In genomic region chr3:169880565-169881250, GRCh38 we compare ENCODE assay signal across 2 cellular contexts.
TF ChIP-seq lines count a peak whose summit lies in the region.

No MANE protein-coding gene starts in this region.

TF ChIP-seq in GM12878, 131 proteins besides CTCF, POLR2A, EP300 and RAD21:
- TF ChIP-seq RAD51 (IDR thresholded peaks at IDR 0.05): peak; percentile 71; the same call in 1 of the 2 replicates
- 0 out of 4 replicates have a peak, but pooled peaks of 1 of the 2 experiments have one; percentile 16 for TF ChIP-seq BHLHE40 (IDR thresholded peaks at IDR 0.05; ENCODE audit: borderline replicate concordance in 1 of 2, low read depth in 2 of 2, low read length in 1 of 2)
- no peak for TF ChIP-seq SREBF2 (IDR thresholded peaks at IDR 0.05; ENCODE audit: low read length)
- TF ChIP-seq JUNB (IDR thresholded peaks at IDR 0.05): no peak
- no peak for TF ChIP-seq KAT2A (conservative IDR thresholded peaks at IDR 0.05; ENCODE audit: control insufficient read depth, low read depth, low read length)
- no peak for TF ChIP-seq RELA (IDR thresholded peaks at IDR 0.05; ENCODE audit: borderline replicate concordance, partially characterized antibody)
- TF ChIP-seq HDAC6 (IDR thresholded peaks at IDR 0.05; ENCODE audit: unreplicated experiment): no peak
- no peak for TF ChIP-seq NFIC (IDR thresholded peaks at IDR 0.05; ENCODE audit: low read depth, low read length)
- TF ChIP-seq EED (IDR thresholded peaks at IDR 0.05; ENCODE audit: low read depth): no peak
- no peak for TF ChIP-seq TCF3 (IDR thresholded peaks at IDR 0.05; ENCODE audit: borderline replicate concordance, insufficient read depth, low read depth, low read length)
- TF ChIP-seq, protein P1, sequence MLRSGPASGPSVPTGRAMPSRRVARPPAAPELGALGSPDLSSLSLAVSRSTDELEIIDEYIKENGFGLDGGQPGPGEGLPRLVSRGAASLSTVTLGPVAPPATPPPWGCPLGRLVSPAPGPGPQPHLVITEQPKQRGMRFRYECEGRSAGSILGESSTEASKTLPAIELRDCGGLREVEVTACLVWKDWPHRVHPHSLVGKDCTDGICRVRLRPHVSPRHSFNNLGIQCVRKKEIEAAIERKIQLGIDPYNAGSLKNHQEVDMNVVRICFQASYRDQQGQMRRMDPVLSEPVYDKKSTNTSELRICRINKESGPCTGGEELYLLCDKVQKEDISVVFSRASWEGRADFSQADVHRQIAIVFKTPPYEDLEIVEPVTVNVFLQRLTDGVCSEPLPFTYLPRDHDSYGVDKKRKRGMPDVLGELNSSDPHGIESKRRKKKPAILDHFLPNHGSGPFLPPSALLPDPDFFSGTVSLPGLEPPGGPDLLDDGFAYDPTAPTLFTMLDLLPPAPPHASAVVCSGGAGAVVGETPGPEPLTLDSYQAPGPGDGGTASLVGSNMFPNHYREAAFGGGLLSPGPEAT (IDR thresholded peaks at IDR 0.05; ENCODE audit: low read depth): no peak
- TF ChIP-seq YY1 (IDR thresholded peaks at IDR 0.05; ENCODE audit: low read depth, low read length): no peak

TF ChIP-seq in HepG2, 621 proteins besides CTCF, POLR2A, EP300 and RAD21:
- TF ChIP-seq RAD51 (IDR thresholded peaks at IDR 0.05; ENCODE audit: borderline replicate concordance): peak; percentile 88
- TF ChIP-seq, protein P2, sequence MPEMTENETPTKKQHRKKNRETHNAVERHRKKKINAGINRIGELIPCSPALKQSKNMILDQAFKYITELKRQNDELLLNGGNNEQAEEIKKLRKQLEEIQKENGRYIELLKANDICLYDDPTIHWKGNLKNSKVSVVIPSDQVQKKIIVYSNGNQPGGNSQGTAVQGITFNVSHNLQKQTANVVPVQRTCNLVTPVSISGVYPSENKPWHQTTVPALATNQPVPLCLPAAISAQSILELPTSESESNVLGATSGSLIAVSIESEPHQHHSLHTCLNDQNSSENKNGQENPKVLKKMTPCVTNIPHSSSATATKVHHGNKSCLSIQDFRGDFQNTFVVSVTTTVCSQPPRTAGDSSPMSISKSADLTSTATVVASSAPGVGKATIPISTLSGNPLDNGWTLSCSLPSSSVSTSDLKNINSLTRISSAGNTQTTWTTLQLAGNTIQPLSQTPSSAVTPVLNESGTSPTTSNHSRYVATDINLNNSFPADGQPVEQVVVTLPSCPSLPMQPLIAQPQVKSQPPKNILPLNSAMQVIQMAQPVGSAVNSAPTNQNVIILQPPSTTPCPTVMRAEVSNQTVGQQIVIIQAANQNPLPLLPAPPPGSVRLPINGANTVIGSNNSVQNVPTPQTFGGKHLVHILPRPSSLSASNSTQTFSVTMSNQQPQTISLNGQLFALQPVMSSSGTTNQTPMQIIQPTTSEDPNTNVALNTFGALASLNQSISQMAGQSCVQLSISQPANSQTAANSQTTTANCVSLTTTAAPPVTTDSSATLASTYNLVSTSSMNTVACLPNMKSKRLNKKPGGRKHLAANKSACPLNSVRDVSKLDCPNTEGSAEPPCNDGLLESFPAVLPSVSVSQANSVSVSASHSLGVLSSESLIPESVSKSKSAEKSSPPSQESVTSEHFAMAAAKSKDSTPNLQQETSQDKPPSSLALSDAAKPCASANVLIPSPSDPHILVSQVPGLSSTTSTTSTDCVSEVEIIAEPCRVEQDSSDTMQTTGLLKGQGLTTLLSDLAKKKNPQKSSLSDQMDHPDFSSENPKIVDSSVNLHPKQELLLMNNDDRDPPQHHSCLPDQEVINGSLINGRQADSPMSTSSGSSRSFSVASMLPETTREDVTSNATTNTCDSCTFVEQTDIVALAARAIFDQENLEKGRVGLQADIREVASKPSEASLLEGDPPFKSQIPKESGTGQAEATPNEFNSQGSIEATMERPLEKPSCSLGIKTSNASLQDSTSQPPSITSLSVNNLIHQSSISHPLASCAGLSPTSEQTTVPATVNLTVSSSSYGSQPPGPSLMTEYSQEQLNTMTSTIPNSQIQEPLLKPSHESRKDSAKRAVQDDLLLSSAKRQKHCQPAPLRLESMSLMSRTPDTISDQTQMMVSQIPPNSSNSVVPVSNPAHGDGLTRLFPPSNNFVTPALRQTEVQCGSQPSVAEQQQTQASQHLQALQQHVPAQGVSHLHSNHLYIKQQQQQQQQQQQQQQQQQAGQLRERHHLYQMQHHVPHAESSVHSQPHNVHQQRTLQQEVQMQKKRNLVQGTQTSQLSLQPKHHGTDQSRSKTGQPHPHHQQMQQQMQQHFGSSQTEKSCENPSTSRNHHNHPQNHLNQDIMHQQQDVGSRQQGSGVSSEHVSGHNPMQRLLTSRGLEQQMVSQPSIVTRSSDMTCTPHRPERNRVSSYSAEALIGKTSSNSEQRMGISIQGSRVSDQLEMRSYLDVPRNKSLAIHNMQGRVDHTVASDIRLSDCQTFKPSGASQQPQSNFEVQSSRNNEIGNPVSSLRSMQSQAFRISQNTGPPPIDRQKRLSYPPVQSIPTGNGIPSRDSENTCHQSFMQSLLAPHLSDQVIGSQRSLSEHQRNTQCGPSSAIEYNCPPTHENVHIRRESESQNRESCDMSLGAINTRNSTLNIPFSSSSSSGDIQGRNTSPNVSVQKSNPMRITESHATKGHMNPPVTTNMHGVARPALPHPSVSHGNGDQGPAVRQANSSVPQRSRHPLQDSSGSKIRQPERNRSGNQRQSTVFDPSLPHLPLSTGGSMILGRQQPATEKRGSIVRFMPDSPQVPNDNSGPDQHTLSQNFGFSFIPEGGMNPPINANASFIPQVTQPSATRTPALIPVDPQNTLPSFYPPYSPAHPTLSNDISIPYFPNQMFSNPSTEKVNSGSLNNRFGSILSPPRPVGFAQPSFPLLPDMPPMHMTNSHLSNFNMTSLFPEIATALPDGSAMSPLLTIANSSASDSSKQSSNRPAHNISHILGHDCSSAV (CRISPR knock-in tag; IDR thresholded peaks at IDR 0.05; ENCODE audit: borderline replicate concordance): no peak
- peak; percentile 72 for TF ChIP-seq USF2 (IDR thresholded peaks at IDR 0.05; ENCODE audit: low read depth, low read length)
- no peak for TF ChIP-seq USF2 (CRISPR knock-in tag; IDR thresholded peaks at IDR 0.05; ENCODE audit: borderline replicate concordance)
